In genomic region chr6:169724554-169725269, GRCh38 we compare ENCODE assay signal across 8 cellular contexts. TPM values are rescaled to one million over a fixed set of nuclear protein-coding genes. Genes with fewer than 3 reads are reported as not detected.
DNase-seq lines count a peak whose midpoint lies in the region; ATAC-seq lines count a peak whose summit lies in the region.

No MANE protein-coding gene starts in this region.

- peak overlapping the region; percentile 95 for H3K23ac ChIP-seq in mesendoderm (ENCODE audit: low read length)

- H3K27me3 ChIP-seq in effector memory CD4-positive, alpha-beta T cell (replicated peaks; ENCODE audit: control insufficient read depth, insufficient read depth, low read length, poor library complexity, severe bottlenecking) = no peaks in the 10 kb centered on the region
- H3K27me3 ChIP-seq in mesendoderm (ENCODE audit: insufficient read depth, low read length, poor library complexity) = no peaks in the 10 kb centered on the region

- no peak overlapping the region for H2BK15ac ChIP-seq in mesendoderm (replicated peaks; ENCODE audit: low read depth)

- H3K4me2 ChIP-seq in mesendoderm (ENCODE audit: low read length) = peak overlapping the region; percentile 60

- H4K8ac ChIP-seq in mesendoderm (ENCODE audit: low read depth, low read length) = no peak overlapping the region

- peak overlapping the region; percentile 8 for H3K4ac ChIP-seq in mesendoderm (ENCODE audit: low read depth, low read length)

- CTCF ChIA-PET in activated CD8-positive, alpha-beta T cell treated with anti-CD3 and anti-CD28 coated beads, Interleukin-2, amount 10 ng/mL, durations not matched to agents 7 days and 5 days (lab: Charles Lee) = interaction anchor here (1.0 kb wide), 2 partner anchors 10 to 22 kb away, joined by 3 read pairs; no protein-coding TSS in a partner anchor

- no CpG with 5 or more reads among the region's 88 CpGs for WGBS in mesendoderm (ENCODE audit: extremely low coverage, insufficient coverage, low lambda C conversion rate)

- H3K36me3 ChIP-seq in effector memory CD4-positive, alpha-beta T cell (ENCODE audit: control insufficient read depth, insufficient read depth, low read length) = no peaks in the 10 kb centered on the region
- H3K36me3 ChIP-seq in mesendoderm (ENCODE audit: control insufficient read depth, insufficient read depth, low read length) = no peaks in the 10 kb centered on the region

- no peak overlapping the region for H2AK5ac ChIP-seq in mesendoderm (ENCODE audit: low read length)

- H3K9me3 Mint-ChIP-seq in activated CD8-positive, alpha-beta T cell treated with anti-CD3 and anti-CD28 coated beads, Interleukin-2, amount 10 ng/mL, durations not matched to agents 7 days and 5 days (ENCODE audit: insufficient read depth) = no peaks in the 10 kb centered on the region

- peaks cover 5% of the 10 kb centered on the region for H3K79me1 ChIP-seq in mesendoderm (ENCODE audit: low read length)

- peaks cover 35% of the 10 kb centered on the region for H3K4me1 Mint-ChIP-seq in activated CD8-positive, alpha-beta T cell treated with anti-CD3 and anti-CD28 coated beads, Interleukin-2, amount 10 ng/mL, durations not matched to agents 7 days and 5 days (ENCODE audit: low read depth)

- H3K36me3 Mint-ChIP-seq in activated CD8-positive, alpha-beta T cell treated with anti-CD3 and anti-CD28 coated beads, Interleukin-2, amount 10 ng/mL, durations not matched to agents 7 days and 5 days (ENCODE audit: low read depth) = peaks cover 14% of the 10 kb centered on the region

- H3K18ac ChIP-seq in mesendoderm (ENCODE audit: low read length) = peak overlapping the region; percentile 43

- peak overlapping the region; percentile 97 for H3K56ac ChIP-seq in mesendoderm (ENCODE audit: low read length)

- no peaks in the 10 kb centered on the region for H3K9me3 ChIP-seq in effector memory CD4-positive, alpha-beta T cell (ENCODE audit: control insufficient read depth, low read length)

- H3K4me1 ChIP-seq in effector memory CD4-positive, alpha-beta T cell (ENCODE audit: control insufficient read depth, insufficient read depth, low read length, poor library complexity, severe bottlenecking) = peaks cover 11% of the 10 kb centered on the region
- H3K4me1 ChIP-seq in mesendoderm (ENCODE audit: control insufficient read depth, low read depth, low read length) = no peaks in the 10 kb centered on the region

- H3K9ac ChIP-seq in mesendoderm (ENCODE audit: low read length) = peak overlapping the region; percentile 96

- H3K4me3 Mint-ChIP-seq in activated CD8-positive, alpha-beta T cell treated with anti-CD3 and anti-CD28 coated beads, Interleukin-2, amount 10 ng/mL, durations not matched to agents 7 days and 5 days = peak overlapping the region; percentile 76

- peak overlapping the region; percentile 91 for H2BK5ac ChIP-seq in mesendoderm (ENCODE audit: low read length)

- ATAC-seq in HG02798 (IDR thresholded peaks at IDR 0.05; ENCODE audit: poor library complexity, unreplicated experiment) = peak; percentile 41
- ATAC-seq in activated CD8-positive, alpha-beta T cell treated with anti-CD3 and anti-CD28 coated beads, Interleukin-2, amount 10 ng/mL, durations not matched to agents 7 days and 5 days = peak; percentile 52

- peaks cover 6% of the 10 kb centered on the region for H3K27me3 Mint-ChIP-seq in activated CD8-positive, alpha-beta T cell treated with anti-CD3 and anti-CD28 coated beads, Interleukin-2, amount 10 ng/mL, durations not matched to agents 7 days and 5 days (ENCODE audit: low read depth)

- POLR2A ChIA-PET in activated CD8-positive, alpha-beta T cell treated with anti-CD3 and anti-CD28 coated beads, Interleukin-2, amount 10 ng/mL, durations not matched to agents 7 days and 5 days (lab: Charles Lee) = interaction anchor here (0.8 to 2.9 kb wide), 6 partner anchors 16 to 828 kb away, joined by 3 to 13 read pairs (median 7); partner anchors contain the start of genes C6orf120, DYNLT2, ERMARD and WDR27

- peak overlapping the region; percentile 77 for H3K27ac Mint-ChIP-seq in activated CD8-positive, alpha-beta T cell treated with anti-CD3 and anti-CD28 coated beads, Interleukin-2, amount 10 ng/mL, durations not matched to agents 7 days and 5 days

- peak; percentile 69 for DNase-seq in NCI-H2081 (lab: John Stamatoyannopoulos, UW)
- DNase-seq in NCI-H2081 treated with DMSO at 0.1 percent for 48 hours (lab: John Stamatoyannopoulos, UW) = no peak
- DNase-seq in NCI-H2171 treated with DMSO at 0.1 percent for 48 hours (lab: John Stamatoyannopoulos, UW) = peak; percentile 63
- peak; percentile 57 for DNase-seq in activated CD8-positive, alpha-beta T cell treated with anti-CD3 and anti-CD28 coated beads, Interleukin-2, amount 10 ng/mL, durations not matched to agents 7 days and 5 days
- peak; percentile 51 to 61 (median 55) for DNase-seq in effector memory CD4-positive, alpha-beta T cell
- DNase-seq in mesendoderm = peak; percentile 76
- DNase-seq in stimulated activated CD8-positive, alpha-beta memory T cell treated with anti-CD3 and anti-CD28 coated beads, Interleukin-15, amount 100 ng/mL, for 4 hours (ENCODE audit: low read depth in 2 of 2) = peak; percentile 36 to 64

- H3K79me2 ChIP-seq in mesendoderm (ENCODE audit: control insufficient read depth, insufficient read depth, low read length) = peaks cover 24% of the 10 kb centered on the region

- peak overlapping the region; percentile 67 for H3K4me3 ChIP-seq in effector memory CD4-positive, alpha-beta T cell (ENCODE audit: insufficient read depth, low read depth, low read length, poor library complexity, severe bottlenecking)
- H3K4me3 ChIP-seq in mesendoderm (ENCODE audit: low read length) = peak overlapping the region; percentile 73

- H2BK120ac ChIP-seq in mesendoderm (ENCODE audit: low read depth, low read length) = no peak overlapping the region

- peak overlapping the region; percentile 49 for H3K27ac ChIP-seq in effector memory CD4-positive, alpha-beta T cell (ENCODE audit: insufficient read depth, low read length, poor library complexity, severe bottlenecking)
- H3K27ac ChIP-seq in mesendoderm (ENCODE audit: low read depth, low read length) = peak overlapping the region; percentile 98

- H4K5ac ChIP-seq in mesendoderm (ENCODE audit: low read length) = no peak overlapping the region

RNA-seq across cellular contexts. Expression of gene PHF10, which starts 0.4 kb away (rescaled TPM):
- 10 to 100 TPM; 49.0 to 50.5 TPM for total RNA-seq in activated CD8-positive, alpha-beta T cell treated with anti-CD3 and anti-CD28 coated beads, Interleukin-2, amount 10 ng/mL, durations not matched to agents 7 days and 5 days
- 60.6 TPM for polyA plus RNA-seq in mesendoderm (2013, experiment 1 of 2)
- 59.5 TPM for polyA plus RNA-seq in mesendoderm (2013, experiment 2 of 2)

RNA-seq across cellular contexts. Expression of gene C6orf120, which starts 22.8 kb away (rescaled TPM):
- total RNA-seq in activated CD8-positive, alpha-beta T cell treated with anti-CD3 and anti-CD28 coated beads, Interleukin-2, amount 10 ng/mL, durations not matched to agents 7 days and 5 days = 10 to 100 TPM; 17.4 to 18.3 TPM
- polyA plus RNA-seq in mesendoderm (2013, experiment 1 of 2) = 21.9 TPM
- polyA plus RNA-seq in mesendoderm (2013, experiment 2 of 2) = 22.2 TPM

RNA-seq across cellular contexts. Expression of gene WDR27, which starts 22.9 kb away (rescaled TPM):
- 10 to 100 TPM; 22.9 to 25.3 TPM for total RNA-seq in activated CD8-positive, alpha-beta T cell treated with anti-CD3 and anti-CD28 coated beads, Interleukin-2, amount 10 ng/mL, durations not matched to agents 7 days and 5 days
- polyA plus RNA-seq in mesendoderm (2013, experiment 1 of 2) = 13.4 TPM
- 12.7 TPM for polyA plus RNA-seq in mesendoderm (2013, experiment 2 of 2)

RNA-seq across cellular contexts. Expression of gene DYNLT2, which starts 26.7 kb away (rescaled TPM):
- 1 to 10 TPM; 2.1 to 2.6 TPM for total RNA-seq in activated CD8-positive, alpha-beta T cell treated with anti-CD3 and anti-CD28 coated beads, Interleukin-2, amount 10 ng/mL, durations not matched to agents 7 days and 5 days
- 1.8 TPM for polyA plus RNA-seq in mesendoderm (2013, experiment 1 of 2)
- polyA plus RNA-seq in mesendoderm (2013, experiment 2 of 2) = 1.8 TPM

RNA-seq across cellular contexts. Expression of gene ERMARD, which starts 26.7 kb away (rescaled TPM):
- total RNA-seq in activated CD8-positive, alpha-beta T cell treated with anti-CD3 and anti-CD28 coated beads, Interleukin-2, amount 10 ng/mL, durations not matched to agents 7 days and 5 days = 10 to 100 TPM; 28.7 to 33.0 TPM
- polyA plus RNA-seq in mesendoderm (2013, experiment 1 of 2) = 9.5 TPM
- 8.6 TPM for polyA plus RNA-seq in mesendoderm (2013, experiment 2 of 2)
